2 cellular contexts compared by ENCODE assay signal in genomic region chr3:124965413-124965812, GRCh38.
TF ChIP-seq lines count a peak whose summit lies in the region.

No MANE protein-coding gene starts in this region.

TF ChIP-seq in IMR-90, 13 proteins besides CTCF, POLR2A, EP300 and RAD21:
- TF ChIP-seq MAFK (IDR thresholded peaks at IDR 0.05; ENCODE audit: low read depth, low read length) (no peak), SMC3 (IDR thresholded peaks at IDR 0.05; ENCODE audit: low read depth, low read length) (no peak), USF2 (IDR thresholded peaks at IDR 0.05; ENCODE audit: low read depth, low read length) (no peak), NFE2L2 (IDR thresholded peaks at IDR 0.05; ENCODE audit: low read depth, low read length) (no peak), RCOR1 (IDR thresholded peaks at IDR 0.05; ENCODE audit: insufficient replicate concordance, low read length) (no peak), RFX5 (IDR thresholded peaks at IDR 0.05; ENCODE audit: low read depth, low read length) (no peak), CEBPB (IDR thresholded peaks at IDR 0.05; ENCODE audit: low read depth, low read length) (no peak), FOS (IDR thresholded peaks at IDR 0.05; ENCODE audit: low read depth, low read length) (no peak), MAZ (IDR thresholded peaks at IDR 0.05; ENCODE audit: borderline replicate concordance, low read depth, low read length) (no peak), MXI1 (IDR thresholded peaks at IDR 0.05; ENCODE audit: borderline replicate concordance, low read depth, low read length) (no peak), ELK1 (IDR thresholded peaks at IDR 0.05; ENCODE audit: borderline replicate concordance, low read depth, low read length) (no peak), CHD1 (IDR thresholded peaks at IDR 0.05; ENCODE audit: low read depth, low read length) (no peak), BHLHE40 (IDR thresholded peaks at IDR 0.05; ENCODE audit: low read depth, low read length) (no peak)
TF ChIP-seq in IMR-90: peak in this region for 0.

TF ChIP-seq in endothelial cell of umbilical vein, 7 proteins besides CTCF, POLR2A, EP300 and RAD21:
- TF ChIP-seq MYC (IDR thresholded peaks at IDR 0.05; ENCODE audit: low read depth, low read length): no peak
- TF ChIP-seq FOS (IDR thresholded peaks at IDR 0.05; ENCODE audit: borderline replicate concordance, insufficient read depth, low read length): no peak
- no peak for TF ChIP-seq EZH2 (IDR thresholded peaks at IDR 0.05; ENCODE audit: borderline replicate concordance, low read depth, low read length, severe bottlenecking)
- no peak for TF ChIP-seq JUN (IDR thresholded peaks at IDR 0.05; ENCODE audit: borderline replicate concordance, insufficient read depth, insufficient read length, low read depth)
- no peak for TF ChIP-seq GATA2 (IDR thresholded peaks at IDR 0.05; ENCODE audit: insufficient read depth, insufficient read length, low read depth, low read length)
TF ChIP-seq in endothelial cell of umbilical vein: peak in this region for 0.
